Comparison of ENCODE assay signal across 21 cellular contexts in the genomic region with DNA sequence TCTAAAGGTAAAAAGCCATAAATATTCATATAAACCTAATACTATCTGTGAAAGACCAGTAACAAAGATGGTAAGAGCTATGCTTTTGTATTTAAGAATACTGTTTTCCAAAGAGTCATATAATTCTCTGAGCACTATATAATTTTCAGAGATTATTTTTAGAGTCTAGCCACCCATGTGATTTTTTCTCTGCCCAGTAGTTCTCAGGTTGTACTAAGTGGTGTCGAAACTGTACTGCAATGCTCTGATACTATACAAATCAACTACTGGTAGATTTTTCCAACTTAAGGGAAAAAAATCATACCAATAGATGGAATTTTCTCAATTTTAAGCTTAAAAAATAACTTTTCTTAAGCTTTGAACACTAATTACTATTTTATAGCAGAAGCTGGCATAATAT.
"Had no signal": no experiment of that assay in that cellular context is flagged by ENCODE, and none has a peak within 500 bp of the region (broad histone marks: within the 10 kb centered on the region; RNA-seq: fewer than 3 reads in every experiment).

No MANE protein-coding gene starts in this region.

- H3K27me3 ChIP-seq: foreskin keratinocyte, neutrophil, pancreas, spleen, testis, tibial artery had no signal

- DNase-seq: cortex of kidney; foreskin keratinocyte; glutamatergic neuron; hypothalamus; immature natural killer cell; islet precursor cell; kidney glomerular epithelial cell; mesenchymal stem cell; mucosa of descending colon; naive B cell; pancreas; spleen; stimulated activated CD4-positive, alpha-beta T cell treated with anti-CD3 and anti-CD28 coated beads, Interleukin-4, amount 100 ng/mL, for 4 hours; stimulated activated naive CD8-positive, alpha-beta T cell treated with anti-CD3 and anti-CD28 coated beads, Interleukin-15, Interleukin-2, amounts not matched to agents 100 U/mL and 50 U/mL, for 24 hours; substantia nigra; testis; tibial artery had no signal

- H3K4me1 ChIP-seq: pancreas had no signal

- H3K27ac ChIP-seq: foreskin keratinocyte, neutrophil, pancreas, spleen, testis, tibial artery had no signal

- H3K4me3 ChIP-seq: mucosa of descending colon, pancreas, spleen, testis, tibial artery had no signal

- H3K9me3 ChIP-seq: mucosa of descending colon, neutrophil, pancreas, spleen, testis, tibial artery had no signal

- H3K36me3 ChIP-seq: pancreas had no signal

- ATAC-seq: foreskin keratinocyte; mucosa of descending colon; natural killer cell treated with Interleukin-12 subunit alpha and Interleukin-12 subunit beta and Interleukin-15 and Interleukin-18, amount 100 ng/mL, for 72 hours; pancreas; sciatic nerve; stimulated activated memory B cell treated with anti-CD40 and anti-IgM and Interleukin-4, amounts not matched to agents 10 μg/mL and 1 μg/mL and 100 μg/mL, for 72 hours; stimulated activated naive CD8-positive, alpha-beta T cell treated with anti-CD3 and anti-CD28 coated beads, Interleukin-15, Interleukin-2, amounts not matched to agents 100 U/mL and 50 U/mL, for 24 hours had no signal
